ENCODE assay signal across 13 cellular contexts in the genomic region with DNA sequence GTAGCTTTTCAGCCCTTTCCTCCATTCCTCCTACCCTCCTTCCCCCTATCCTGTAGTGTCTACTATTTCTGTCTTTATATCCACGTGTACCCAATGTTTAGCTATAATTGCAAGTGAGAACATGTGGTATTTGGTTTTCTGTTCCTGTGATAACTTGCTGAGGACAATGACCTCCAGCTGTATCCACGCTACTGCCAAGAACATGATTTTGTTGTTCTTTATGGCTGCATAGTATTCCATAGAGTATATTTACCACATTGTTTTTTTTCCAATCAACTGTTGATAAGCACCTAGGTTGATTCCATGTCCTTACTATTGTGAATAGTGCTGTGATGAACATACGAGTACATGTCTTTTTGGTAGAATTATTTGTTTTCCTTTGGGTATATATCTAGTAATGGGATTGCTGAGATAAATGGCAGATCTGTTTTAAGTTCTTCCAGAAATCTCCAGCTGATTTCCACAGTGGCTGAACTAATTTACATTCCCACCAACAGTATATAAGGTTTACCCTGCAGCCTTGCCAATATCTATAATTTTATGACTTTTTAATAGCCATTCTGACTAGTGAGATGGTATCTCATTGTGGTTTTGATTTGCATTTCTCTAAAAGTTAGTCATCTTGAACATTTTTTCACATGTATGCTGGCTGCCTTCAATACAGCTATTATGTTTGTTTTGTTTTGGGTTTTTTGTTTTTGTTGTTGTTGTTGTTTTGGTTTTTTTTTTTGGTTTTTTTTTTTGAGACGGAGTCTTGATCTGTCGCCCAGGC. TPM values are rescaled to one million over a fixed set of nuclear protein-coding genes. Genes with fewer than 3 reads are reported as not detected.
DNase-seq lines count a peak whose midpoint lies in the region; ATAC-seq and TF ChIP-seq lines count a peak whose summit lies in the region.
"Had no signal": no experiment of that assay in that cellular context is flagged by ENCODE, and none has a peak within 500 bp of the region (broad histone marks: within the 10 kb centered on the region; RNA-seq: fewer than 3 reads in every experiment).

No MANE protein-coding gene starts in this region.

- H3K27me3 Mint-ChIP-seq in activated naive CD8-positive, alpha-beta T cell treated with anti-CD3 and anti-CD28 coated beads, Interleukin-2, amount 50 U/mL, for 24 hours, result no peaks in the 10 kb centered on the region
- H3K27me3 Mint-ChIP-seq in activated naive CD8-positive, alpha-beta T cell treated with anti-CD3 and anti-CD28 coated beads for 36 hours, result no peaks in the 10 kb centered on the region
- no peaks in the 10 kb centered on the region for H3K27me3 Mint-ChIP-seq in HFFc6 (ENCODE audit: insufficient read depth)
- H3K27me3 Mint-ChIP-seq: IgD-negative memory B cell had no signal

- no peaks in the 10 kb centered on the region for H3K9me3 ChIP-seq in adipocyte (ENCODE audit: control insufficient read depth, low read length)
- H3K9me3 ChIP-seq in esophagus squamous epithelium, result no peaks in the 10 kb centered on the region
- no peaks in the 10 kb centered on the region for H3K9me3 ChIP-seq in esophagus muscularis mucosa
- H3K9me3 ChIP-seq: HAP-1 had no signal

- TF ChIP-seq POLR2A in esophagus squamous epithelium (IDR thresholded peaks at IDR 0.05) (no peak), esophagus muscularis mucosa (IDR thresholded peaks at IDR 0.05; ENCODE audit: low read depth) (no peak)

- DNase-seq in activated naive CD8-positive, alpha-beta T cell treated with anti-CD3 and anti-CD28 coated beads, Interleukin-2, amount 50 U/mL, for 24 hours, result no peak
- no peak for DNase-seq in activated naive CD8-positive, alpha-beta T cell treated with anti-CD3 and anti-CD28 coated beads for 36 hours
- DNase-seq in HFFc6 (peak; percentile 60), adipocyte (ENCODE audit: low read depth) (peak; percentile 9), esophagus squamous epithelium (lab: John Stamatoyannopoulos, UW) (no peak), esophagus muscularis mucosa (ENCODE audit: extremely low spot score) (no peak), left ventricle myocardium superior (no peak)
- DNase-seq: CD8-positive, alpha-beta T cell; NCI-H1048; NCI-H345; PC-9 had no signal

- peaks cover 82% of the 10 kb centered on the region for H3K36me3 ChIP-seq in adipocyte (ENCODE audit: control insufficient read depth, insufficient read depth, low read length, severe bottlenecking)
- peaks cover 6 to 100% (median 63%) of the 10 kb centered on the region in 3 donors for H3K36me3 ChIP-seq in esophagus squamous epithelium
- peaks cover 64 to 99% (median 97%) of the 10 kb centered on the region in 4 donors for H3K36me3 ChIP-seq in esophagus muscularis mucosa

- H3K4me1 Mint-ChIP-seq in activated naive CD8-positive, alpha-beta T cell treated with anti-CD3 and anti-CD28 coated beads, Interleukin-2, amount 50 U/mL, for 24 hours, result peaks cover 4% of the 10 kb centered on the region
- H3K4me1 Mint-ChIP-seq in activated naive CD8-positive, alpha-beta T cell treated with anti-CD3 and anti-CD28 coated beads for 36 hours, result peaks cover 3% of the 10 kb centered on the region
- H3K4me1 Mint-ChIP-seq in HFFc6 (ENCODE audit: low read depth), result peaks cover 15% of the 10 kb centered on the region
- H3K4me1 Mint-ChIP-seq: IgD-negative memory B cell had no signal

- no peaks in the 10 kb centered on the region for H3K9me3 Mint-ChIP-seq in activated naive CD8-positive, alpha-beta T cell treated with anti-CD3 and anti-CD28 coated beads, Interleukin-2, amount 50 U/mL, for 24 hours
- no peaks in the 10 kb centered on the region for H3K9me3 Mint-ChIP-seq in activated naive CD8-positive, alpha-beta T cell treated with anti-CD3 and anti-CD28 coated beads for 36 hours
- no peaks in the 10 kb centered on the region for H3K9me3 Mint-ChIP-seq in HFFc6
- H3K9me3 Mint-ChIP-seq: CD8-positive, alpha-beta T cell; IgD-negative memory B cell had no signal

- TF ChIP-seq CTCF in HFFc6 (IDR thresholded peaks at IDR 0.05) (no peak), esophagus squamous epithelium (IDR thresholded peaks at IDR 0.05) (no peak), esophagus muscularis mucosa (IDR thresholded peaks at IDR 0.05) (no peak)

- H3K9ac ChIP-seq in adipocyte (ENCODE audit: low read length), result no peak overlapping the region

- no peak for TF ChIP-seq EP300 in esophagus muscularis mucosa (IDR thresholded peaks at IDR 0.05)

- intact Hi-C loops in esophagus squamous epithelium (cut with DNase I) (no loop called here), esophagus muscularis mucosa (cut with DNase I) (no loop called here), left ventricle myocardium superior (cut with micrococcal nuclease) (no loop called here)

- H3K36me3 Mint-ChIP-seq in activated naive CD8-positive, alpha-beta T cell treated with anti-CD3 and anti-CD28 coated beads, Interleukin-2, amount 50 U/mL, for 24 hours (ENCODE audit: low read depth), result peaks cover 69% of the 10 kb centered on the region
- peaks cover 39% of the 10 kb centered on the region for H3K36me3 Mint-ChIP-seq in activated naive CD8-positive, alpha-beta T cell treated with anti-CD3 and anti-CD28 coated beads for 36 hours
- peaks cover 34% of the 10 kb centered on the region for H3K36me3 Mint-ChIP-seq in HFFc6 (ENCODE audit: low read depth)

- H3K4me1 ChIP-seq in adipocyte (ENCODE audit: control insufficient read depth, insufficient read depth, low read length) (no peaks in the 10 kb centered on the region), esophagus squamous epithelium (no peaks in the 10 kb centered on the region), esophagus muscularis mucosa (no peaks in the 10 kb centered on the region)

- WGBS in esophagus squamous epithelium, 2 donors, result 58 to 77% methylated on average over 4 to 5 of the region's 5 CpGs
- WGBS in esophagus muscularis mucosa, result 93% methylated on average over 5 of the region's 5 CpGs

- H3K27me3 ChIP-seq in adipocyte (replicated peaks; ENCODE audit: control insufficient read depth, insufficient read depth, low read length) (no peaks in the 10 kb centered on the region), esophagus squamous epithelium (no peaks in the 10 kb centered on the region), esophagus muscularis mucosa (no peaks in the 10 kb centered on the region)

- no peak overlapping the region for H3K4me3 Mint-ChIP-seq in activated naive CD8-positive, alpha-beta T cell treated with anti-CD3 and anti-CD28 coated beads, Interleukin-2, amount 50 U/mL, for 24 hours
- no peak overlapping the region for H3K4me3 Mint-ChIP-seq in activated naive CD8-positive, alpha-beta T cell treated with anti-CD3 and anti-CD28 coated beads for 36 hours
- H3K4me3 Mint-ChIP-seq in HFFc6, result no peak overlapping the region
- H3K4me3 Mint-ChIP-seq: CD8-positive, alpha-beta T cell; IgD-negative memory B cell had no signal

- ATAC-seq in activated naive CD8-positive, alpha-beta T cell treated with anti-CD3 and anti-CD28 coated beads, Interleukin-2, amount 50 U/mL, for 24 hours, result peak; percentile 49
- ATAC-seq in left ventricle myocardium superior, result no peak
- ATAC-seq: CD8-positive, alpha-beta T cell had no signal

- H3K27ac ChIP-seq in esophagus squamous epithelium, result no peak overlapping the region
- no peak overlapping the region for H3K27ac ChIP-seq in esophagus muscularis mucosa (replicated peaks in 1 of 4)
- H3K27ac ChIP-seq: PC-9 had no signal

- H3K4me3 ChIP-seq in adipocyte (ENCODE audit: low read length), result no peak overlapping the region
- H3K4me3 ChIP-seq in esophagus squamous epithelium, result no peak overlapping the region
- H3K4me3 ChIP-seq in esophagus muscularis mucosa, result no peak overlapping the region
- H3K4me3 ChIP-seq: HAP-1, PC-9 had no signal

- H3K27ac Mint-ChIP-seq in activated naive CD8-positive, alpha-beta T cell treated with anti-CD3 and anti-CD28 coated beads, Interleukin-2, amount 50 U/mL, for 24 hours, result no peak overlapping the region
- no peak overlapping the region for H3K27ac Mint-ChIP-seq in activated naive CD8-positive, alpha-beta T cell treated with anti-CD3 and anti-CD28 coated beads for 36 hours
- H3K27ac Mint-ChIP-seq in HFFc6, result peak overlapping the region; percentile 8; the same call in 1 of the 2 replicates
- H3K27ac Mint-ChIP-seq: CD8-positive, alpha-beta T cell; IgD-negative memory B cell had no signal

RNA-seq across cellular contexts. Expression of gene COPRS, which starts 10.9 kb away (rescaled TPM):
- total RNA-seq in activated naive CD8-positive, alpha-beta T cell treated with anti-CD3 and anti-CD28 coated beads for 36 hours, result 10 to 100 TPM; 68.3 to 69.8 TPM
- 100 to 1,000 TPM; 109 to 125 (median 117) TPM for total RNA-seq in HFFc6 (2021; fragmentation: NEBNext Ultra II Directional; extraction: Animal tissue kit (Norgen Biotek cat#: 25700))
- 10 to 100 TPM; 23.8 to 45.2 (median 37.0) TPM for total RNA-seq in esophagus squamous epithelium
- total RNA-seq in esophagus muscularis mucosa, result 100 to 1,000 TPM; 123 to 141 (median 129) TPM
- total RNA-seq in left ventricle myocardium superior, result 57.5 TPM

RNA-seq across cellular contexts. Expression of gene UTP6, which starts 31.5 kb away (rescaled TPM):
- 100 to 1,000 TPM; 167 to 171 TPM for total RNA-seq in activated naive CD8-positive, alpha-beta T cell treated with anti-CD3 and anti-CD28 coated beads for 36 hours
- total RNA-seq in HFFc6 (2021; fragmentation: NEBNext Ultra II Directional; extraction: Animal tissue kit (Norgen Biotek cat#: 25700)), result 10 to 100 TPM; 65.4 to 77.4 (median 71.3) TPM
- 10 to 100 TPM; 17.1 to 40.4 (median 24.5) TPM for total RNA-seq in esophagus squamous epithelium
- 10 to 100 TPM; 20.2 to 23.7 (median 20.7) TPM for total RNA-seq in esophagus muscularis mucosa
- 30.4 TPM for total RNA-seq in left ventricle myocardium superior

Comparison
In these comparisons a context has a peak if more than half of its experiments do, and no peak if none do; other contexts are left out.
1. DNase-seq: peak in HFFc6 (single experiment) and adipocyte (single experiment); none in activated naive CD8-positive, alpha-beta T cell treated with anti-CD3 and anti-CD28 coated beads, Interleukin-2, amount 50 U/mL, for 24 hours (single experiment), activated naive CD8-positive, alpha-beta T cell treated with anti-CD3 and anti-CD28 coated beads for 36 hours (single experiment), esophagus squamous epithelium (single experiment), esophagus muscularis mucosa (single experiment) and left ventricle myocardium superior (single experiment).